In the genomic region with DNA sequence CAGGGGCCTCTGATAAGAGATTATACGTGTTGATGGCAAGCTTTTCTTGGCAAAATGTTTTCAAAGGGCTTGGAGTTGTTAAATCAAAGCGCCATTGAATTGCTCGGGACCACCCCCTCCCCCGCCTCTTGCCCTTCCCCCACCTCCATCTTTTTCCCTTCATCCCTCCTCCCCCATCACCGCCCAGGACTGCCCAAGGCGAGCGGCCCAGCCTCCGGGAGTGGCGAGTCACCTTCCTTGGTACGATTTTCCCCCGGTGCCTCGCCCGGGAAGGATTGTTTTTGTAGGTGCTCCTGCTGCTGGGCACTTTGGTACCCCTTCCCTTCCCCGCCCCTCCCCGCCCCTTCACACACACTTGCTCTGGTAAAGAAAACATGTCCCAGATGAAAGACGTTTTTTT, we compare ENCODE assay signal across 10 cellular contexts.
DNase-seq lines count a peak whose midpoint lies in the region; ATAC-seq and TF ChIP-seq lines count a peak whose summit lies in the region.
"Had no signal": no experiment of that assay in that cellular context is flagged by ENCODE, and none has a peak within 500 bp of the region (broad histone marks: within the 10 kb centered on the region; RNA-seq: fewer than 3 reads in every experiment).

No MANE protein-coding gene starts in this region.

- peaks cover 9% of the 10 kb centered on the region for H3F3A ChIP-seq in GM23338 (replicated peaks; ENCODE audit: low read depth)

- TF ChIP-seq POLR2A in sigmoid colon (IDR thresholded peaks at IDR 0.05), result no peak

- H3K9me3 Mint-ChIP-seq in GM23338 (no peaks in the 10 kb centered on the region), immature natural killer cell (no peaks in the 10 kb centered on the region)

- peak overlapping the region; percentile 95 for H3K4me2 ChIP-seq in GM23338

- H3K27me3 ChIP-seq in GM23338 (ENCODE audit: insufficient read depth), result peaks cover 91% of the 10 kb centered on the region
- H3K27me3 ChIP-seq in ascending aorta, result no peaks in the 10 kb centered on the region
- peaks cover 33 to 67% (median 48%) of the 10 kb centered on the region in 3 donors for H3K27me3 ChIP-seq in sigmoid colon

- H3K36me3 ChIP-seq in GM23338 (ENCODE audit: insufficient read depth), result no peaks in the 10 kb centered on the region
- H3K36me3 ChIP-seq in ascending aorta, result no peaks in the 10 kb centered on the region
- H3K36me3 ChIP-seq in sigmoid colon, result no peaks in the 10 kb centered on the region

- peaks cover 75% of the 10 kb centered on the region for H3K27me3 Mint-ChIP-seq in GM23338 (ENCODE audit: insufficient read depth, low read depth, poor library complexity)
- peaks cover 18 to 35% (median 31%) of the 10 kb centered on the region in 3 donors for H3K27me3 Mint-ChIP-seq in immature natural killer cell (ENCODE audit: low read depth in 3 of 3)

- H3K4me1 ChIP-seq in GM23338 (ENCODE audit: insufficient read depth) (peaks cover 42% of the 10 kb centered on the region), ascending aorta (no peaks in the 10 kb centered on the region), sigmoid colon (peaks cover 0 to 25% (median 23%) of the 10 kb centered on the region in 4 donors)

- no peak for TF ChIP-seq EP300 in sigmoid colon (IDR thresholded peaks at IDR 0.05)

- H3K9me3 ChIP-seq in ascending aorta (no peaks in the 10 kb centered on the region), sigmoid colon (no peaks in the 10 kb centered on the region)

- peaks cover 7% of the 10 kb centered on the region for H4K20me1 ChIP-seq in GM23338 (replicated peaks; ENCODE audit: insufficient read depth)

- H3K4me1 Mint-ChIP-seq in GM23338, result peaks cover 27% of the 10 kb centered on the region
- H3K4me1 Mint-ChIP-seq in immature natural killer cell, result peaks cover 20 to 21% of the 10 kb centered on the region in 2 donors

- H3K4me3 Mint-ChIP-seq in GM23338 (peak overlapping the region; percentile 66), immature natural killer cell (peak overlapping the region; percentile 40 to 66 (median 59))

- DNase-seq in GM23338 (ENCODE audit: low spot score) (peak; percentile 65), ascending aorta (ENCODE audit: low spot score in 2 of 2) (no peak), immature natural killer cell (no peak), sigmoid colon (no peak), foreskin fibroblast (no peak), CD1c-positive myeloid dendritic cell (ENCODE audit: extremely low spot score) (no peak), NCI-H1417 (lab: John Stamatoyannopoulos, UW) (no peak)
- DNase-seq: NCI-H69, SW 1271 had no signal

- no peaks in the 10 kb centered on the region for H3K79me2 ChIP-seq in GM23338 (replicated peaks; ENCODE audit: insufficient read depth)

- H3K27ac Mint-ChIP-seq in GM23338, result no peak overlapping the region
- H3K27ac Mint-ChIP-seq in immature natural killer cell, result no peak overlapping the region

- no peaks in the 10 kb centered on the region for H3K9me2 ChIP-seq in GM23338 (ENCODE audit: insufficient read depth)

- H3K4me3 ChIP-seq in GM23338, result peak overlapping the region; percentile 68
- H3K4me3 ChIP-seq in ascending aorta, result peak overlapping the region; percentile 48 to 59
- H3K4me3 ChIP-seq in sigmoid colon, result peak overlapping the region; percentile 24 to 50 (median 38)
- H3K4me3 ChIP-seq in foreskin fibroblast (ENCODE audit: low read depth in 1 of 2, low read length in 2 of 2), result no peak overlapping the region

- H3K27ac ChIP-seq in GM23338 (ENCODE audit: low read depth) (no peak overlapping the region), ascending aorta (no peak overlapping the region), sigmoid colon (no peak overlapping the region)

- no peak for TF ChIP-seq CTCF in GM23338 (conservative IDR thresholded peaks at IDR 0.05; ENCODE audit: low read depth in 2 of 2)
- no peak for TF ChIP-seq CTCF in ascending aorta (IDR thresholded peaks at IDR 0.05)
- no peak for TF ChIP-seq CTCF in sigmoid colon (IDR thresholded peaks at IDR 0.05)
- no peak for TF ChIP-seq CTCF in foreskin fibroblast (IDR thresholded peaks at IDR 0.05; ENCODE audit: low read depth, low read length)

- H3K36me3 Mint-ChIP-seq in GM23338 (ENCODE audit: low read depth) (no peaks in the 10 kb centered on the region), immature natural killer cell (no peaks in the 10 kb centered on the region)

- peak overlapping the region; percentile 91; the same call in 1 of the 2 replicates for H2AFZ ChIP-seq in GM23338

- WGBS in sigmoid colon, 2 donors, result 2 to 8% methylated on average over 16 of the region's 16 CpGs

- intact Hi-C loops in ascending aorta (cut with DNase I) (no loop called here), sigmoid colon (cut with DNase I) (loop anchor here (5.0 kb wide), 1 partner anchor 63 kb away; no protein-coding TSS in a partner anchor)

- ATAC-seq in GM23338 (peak; percentile 11), HG02973 (IDR thresholded peaks at IDR 0.05; ENCODE audit: unreplicated experiment) (no peak)

TF ChIP-seq in GM23338, 12 proteins besides CTCF, POLR2A, EP300 and RAD21 (continues in another document):
- TF ChIP-seq NANOG (IDR thresholded peaks at IDR 0.05; ENCODE audit: borderline replicate concordance), result no peak
- no peak for TF ChIP-seq EZH2 (IDR thresholded peaks at IDR 0.05; ENCODE audit: low read depth, unreplicated experiment)
- no peak for TF ChIP-seq JUNB (IDR thresholded peaks at IDR 0.05; ENCODE audit: unreplicated experiment)
- no peak for TF ChIP-seq CREB1 (CRISPR knock-in tag; IDR thresholded peaks at IDR 0.05; ENCODE audit: low read depth)
- TF ChIP-seq, protein P1, sequence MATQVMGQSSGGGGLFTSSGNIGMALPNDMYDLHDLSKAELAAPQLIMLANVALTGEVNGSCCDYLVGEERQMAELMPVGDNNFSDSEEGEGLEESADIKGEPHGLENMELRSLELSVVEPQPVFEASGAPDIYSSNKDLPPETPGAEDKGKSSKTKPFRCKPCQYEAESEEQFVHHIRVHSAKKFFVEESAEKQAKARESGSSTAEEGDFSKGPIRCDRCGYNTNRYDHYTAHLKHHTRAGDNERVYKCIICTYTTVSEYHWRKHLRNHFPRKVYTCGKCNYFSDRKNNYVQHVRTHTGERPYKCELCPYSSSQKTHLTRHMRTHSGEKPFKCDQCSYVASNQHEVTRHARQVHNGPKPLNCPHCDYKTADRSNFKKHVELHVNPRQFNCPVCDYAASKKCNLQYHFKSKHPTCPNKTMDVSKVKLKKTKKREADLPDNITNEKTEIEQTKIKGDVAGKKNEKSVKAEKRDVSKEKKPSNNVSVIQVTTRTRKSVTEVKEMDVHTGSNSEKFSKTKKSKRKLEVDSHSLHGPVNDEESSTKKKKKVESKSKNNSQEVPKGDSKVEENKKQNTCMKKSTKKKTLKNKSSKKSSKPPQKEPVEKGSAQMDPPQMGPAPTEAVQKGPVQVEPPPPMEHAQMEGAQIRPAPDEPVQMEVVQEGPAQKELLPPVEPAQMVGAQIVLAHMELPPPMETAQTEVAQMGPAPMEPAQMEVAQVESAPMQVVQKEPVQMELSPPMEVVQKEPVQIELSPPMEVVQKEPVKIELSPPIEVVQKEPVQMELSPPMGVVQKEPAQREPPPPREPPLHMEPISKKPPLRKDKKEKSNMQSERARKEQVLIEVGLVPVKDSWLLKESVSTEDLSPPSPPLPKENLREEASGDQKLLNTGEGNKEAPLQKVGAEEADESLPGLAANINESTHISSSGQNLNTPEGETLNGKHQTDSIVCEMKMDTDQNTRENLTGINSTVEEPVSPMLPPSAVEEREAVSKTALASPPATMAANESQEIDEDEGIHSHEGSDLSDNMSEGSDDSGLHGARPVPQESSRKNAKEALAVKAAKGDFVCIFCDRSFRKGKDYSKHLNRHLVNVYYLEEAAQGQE (IDR thresholded peaks at IDR 0.05; ENCODE audit: unreplicated experiment), result no peak
- TF ChIP-seq, protein P2, sequence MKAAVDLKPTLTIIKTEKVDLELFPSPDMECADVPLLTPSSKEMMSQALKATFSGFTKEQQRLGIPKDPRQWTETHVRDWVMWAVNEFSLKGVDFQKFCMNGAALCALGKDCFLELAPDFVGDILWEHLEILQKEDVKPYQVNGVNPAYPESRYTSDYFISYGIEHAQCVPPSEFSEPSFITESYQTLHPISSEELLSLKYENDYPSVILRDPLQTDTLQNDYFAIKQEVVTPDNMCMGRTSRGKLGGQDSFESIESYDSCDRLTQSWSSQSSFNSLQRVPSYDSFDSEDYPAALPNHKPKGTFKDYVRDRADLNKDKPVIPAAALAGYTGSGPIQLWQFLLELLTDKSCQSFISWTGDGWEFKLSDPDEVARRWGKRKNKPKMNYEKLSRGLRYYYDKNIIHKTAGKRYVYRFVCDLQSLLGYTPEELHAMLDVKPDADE (IDR thresholded peaks at IDR 0.05), result no peak
- no peak for TF ChIP-seq ZNF331 (CRISPR knock-in tag; IDR thresholded peaks at IDR 0.05; ENCODE audit: low read depth)

Comparison
In these comparisons a context has a peak if more than half of its experiments do, and no peak if none do; other contexts are left out.
1. H3K4me3 ChIP-seq: peak in GM23338 (single experiment), ascending aorta (2 of 2) and sigmoid colon (4 of 4); none in foreskin fibroblast (0 of 2).